ENCODE assay signal across 8 cellular contexts in genomic region chr15:84996055-84996454, GRCh38.
"Had no signal": no experiment of that assay in that cellular context is flagged by ENCODE, and none has a peak within 500 bp of the region (broad histone marks: within the 10 kb centered on the region; RNA-seq: fewer than 3 reads in every experiment).

No MANE protein-coding gene starts in this region.

- ATAC-seq: GM12878 had no signal

- DNase-seq: GDM1, GF-D8 had no signal

- FAIRE-seq: G401.6, GM12878, GM12891, GM12892, GM18507, GM19239 had no signal

- H3K4me3 ChIP-seq: GM12878 had no signal
